Comparison of ENCODE assay signal across 15 cellular contexts in genomic region chr10:121526040-121526790, GRCh38.
DNase-seq lines count a peak whose midpoint lies in the region; TF ChIP-seq lines count a peak whose summit lies in the region.
"Had no signal": no experiment of that assay in that cellular context is flagged by ENCODE, and none has a peak within 500 bp of the region (broad histone marks: within the 10 kb centered on the region; RNA-seq: fewer than 3 reads in every experiment).

No MANE protein-coding gene starts in this region.

- H3F3A ChIP-seq in MM.1S (ENCODE audit: insufficient read depth, low read length) (no peaks in the 10 kb centered on the region), PC-9 (ENCODE audit: insufficient read depth, low read depth) (no peaks in the 10 kb centered on the region)

- TF ChIP-seq CTCF in MM.1S (IDR thresholded peaks at IDR 0.05; ENCODE audit: low read length) (no peak), PC-9 (conservative IDR thresholded peaks at IDR 0.05) (no peak), endothelial cell (IDR thresholded peaks at IDR 0.05; ENCODE audit: unreplicated experiment) (no peak)

- peaks cover 2% of the 10 kb centered on the region for H3K27me3 Mint-ChIP-seq in endothelial cell (ENCODE audit: unreplicated experiment)
- H3K27me3 Mint-ChIP-seq: B cell had no signal

- H3K27ac ChIP-seq in MM.1S (ENCODE audit: low read length): peak overlapping the region; percentile 25; the same call in 1 of the 2 replicates
- peak overlapping the region; percentile 98 for H3K27ac ChIP-seq in cingulate gyrus (ENCODE audit: low read depth, low read length)
- peak overlapping the region; percentile 31 for H3K27ac ChIP-seq in muscle layer of colon (ENCODE audit: low read depth, low read length)
- H3K27ac ChIP-seq in temporal lobe (ENCODE audit: low read depth, low read length): peak overlapping the region; percentile 98
- H3K27ac ChIP-seq in PC-9: no peak overlapping the region

- no peaks in the 10 kb centered on the region for H3K27me3 ChIP-seq in MM.1S (replicated peaks; ENCODE audit: insufficient read depth, low read length)
- H3K27me3 ChIP-seq in muscle layer of colon (ENCODE audit: control insufficient read depth in 1 of 2, insufficient read depth in 2 of 2, low read length in 2 of 2): no peaks in the 10 kb centered on the region
- H3K27me3 ChIP-seq in PC-9 (ENCODE audit: insufficient read depth, low read depth): peaks cover 77% of the 10 kb centered on the region

- H3K9me2 ChIP-seq in MM.1S (replicated peaks; ENCODE audit: insufficient read depth, low read length) (no peaks in the 10 kb centered on the region), PC-9 (ENCODE audit: insufficient read depth) (no peaks in the 10 kb centered on the region)

- no peak overlapping the region for H3K9ac ChIP-seq in MM.1S (ENCODE audit: low read length)
- H3K9ac ChIP-seq in muscle layer of colon (ENCODE audit: low read length): no peak overlapping the region

- H3K79me2 ChIP-seq in MM.1S (ENCODE audit: low read length): no peaks in the 10 kb centered on the region
- no peaks in the 10 kb centered on the region for H3K79me2 ChIP-seq in PC-9 (ENCODE audit: low read depth)

- H3K4me1 ChIP-seq in MM.1S (ENCODE audit: low read length): 0 out of 2 replicates have a peak, but pooled peaks cover 4% of the 10 kb centered on the region
- peaks cover 61% of the 10 kb centered on the region for H3K4me1 ChIP-seq in muscle layer of colon (ENCODE audit: insufficient read depth, low read length)
- H3K4me1 ChIP-seq in PC-9 (replicated peaks; ENCODE audit: insufficient read depth): no peaks in the 10 kb centered on the region

- H4K20me1 ChIP-seq in MM.1S (ENCODE audit: insufficient read depth, low read length) (no peaks in the 10 kb centered on the region), PC-9 (ENCODE audit: insufficient read depth) (no peaks in the 10 kb centered on the region)

- peak overlapping the region; percentile 40 for H2AFZ ChIP-seq in MM.1S (ENCODE audit: low read length)
- H2AFZ ChIP-seq in PC-9: no peak overlapping the region

- no peak overlapping the region for H3K4me3 Mint-ChIP-seq in endothelial cell (ENCODE audit: unreplicated experiment)
- H3K4me3 Mint-ChIP-seq: activated CD4-positive, alpha-beta T cell treated with anti-CD3 and anti-CD28 coated beads for 36 hours; activated naive CD4-positive, alpha-beta T cell treated with anti-CD3 and anti-CD28 coated beads, Interleukin-2, amount 50 U/mL, for 24 hours; B cell; T-helper 2 cell treated with Interferon-gamma antibody and Interleukin-4, amounts not matched to agents 5 μg/mL and 100 μg/mL, for 36 hours had no signal

- no TSS peak for BruUV-seq in PC-9 (replicated peaks; lab: Mats Ljungman, UMichigan)

- H3K9me3 Mint-ChIP-seq in endothelial cell (ENCODE audit: unreplicated experiment): no peaks in the 10 kb centered on the region
- H3K9me3 Mint-ChIP-seq: activated naive CD4-positive, alpha-beta T cell treated with anti-CD3 and anti-CD28 coated beads, Interleukin-2, amount 50 U/mL, for 24 hours; T-helper 2 cell treated with Interferon-gamma antibody and Interleukin-4, amounts not matched to agents 5 μg/mL and 100 μg/mL, for 36 hours had no signal

- POLR2A ChIA-PET in PC-9 (lab: Charles Lee; ENCODE audit: unreplicated experiment): no interaction called here

- intact Hi-C loops in PC-9 (cut with micrococcal nuclease; ENCODE audit: unreplicated experiment): no loop called here

- no peak overlapping the region for H3K4me3 ChIP-seq in MM.1S (ENCODE audit: low read length)
- no peak overlapping the region for H3K4me3 ChIP-seq in muscle layer of colon (ENCODE audit: low read depth in 1 of 2, low read length in 2 of 2)
- H3K4me3 ChIP-seq in PC-9: no peak overlapping the region

- H3K9me3 ChIP-seq in MM.1S (replicated peaks; ENCODE audit: insufficient read depth, low read length) (no peaks in the 10 kb centered on the region), muscle layer of colon (ENCODE audit: low read length) (no peaks in the 10 kb centered on the region), PC-9 (ENCODE audit: insufficient read depth, low read depth) (no peaks in the 10 kb centered on the region)

- CTCF ChIA-PET in PC-9 (lab: Charles Lee): interaction anchor here (0.6 kb wide), 1 partner anchor 395 kb away, joined by 3 read pairs; no protein-coding TSS in a partner anchor

- H3K36me3 Mint-ChIP-seq in endothelial cell (ENCODE audit: low read depth, unreplicated experiment): no peaks in the 10 kb centered on the region
- H3K36me3 Mint-ChIP-seq: activated naive CD4-positive, alpha-beta T cell treated with anti-CD3 and anti-CD28 coated beads, Interleukin-2, amount 50 U/mL, for 24 hours had no signal

- no peaks in the 10 kb centered on the region for H3K4me1 Mint-ChIP-seq in endothelial cell (ENCODE audit: unreplicated experiment)
- H3K4me1 Mint-ChIP-seq: activated CD4-positive, alpha-beta T cell treated with anti-CD3 and anti-CD28 coated beads for 36 hours; activated naive CD4-positive, alpha-beta T cell treated with anti-CD3 and anti-CD28 coated beads, Interleukin-2, amount 50 U/mL, for 24 hours; B cell had no signal

- H3K4me2 ChIP-seq in MM.1S (ENCODE audit: low read depth, low read length) (peak overlapping the region; percentile 36; the same call in 1 of the 2 replicates), PC-9 (no peak overlapping the region)

- H3K36me3 ChIP-seq in MM.1S (replicated peaks; ENCODE audit: insufficient read depth, low read length) (no peaks in the 10 kb centered on the region), muscle layer of colon (ENCODE audit: insufficient read depth, low read length) (no peaks in the 10 kb centered on the region), PC-9 (ENCODE audit: low read depth) (no peaks in the 10 kb centered on the region)

- H3K27ac Mint-ChIP-seq in endothelial cell (ENCODE audit: unreplicated experiment): no peak overlapping the region
- H3K27ac Mint-ChIP-seq: activated CD4-positive, alpha-beta T cell treated with anti-CD3 and anti-CD28 coated beads for 36 hours; activated naive CD4-positive, alpha-beta T cell treated with anti-CD3 and anti-CD28 coated beads, Interleukin-2, amount 50 U/mL, for 24 hours; B cell; T-helper 2 cell treated with Interferon-gamma antibody and Interleukin-4, amounts not matched to agents 5 μg/mL and 100 μg/mL, for 36 hours had no signal

- DNase-seq in MM.1S (no peak), NCI-H82 treated with DMSO at 0.1 percent for 48 hours (lab: John Stamatoyannopoulos, UW; ENCODE audit: unreplicated experiment) (no peak), PC-9 (no peak), endothelial cell (ENCODE audit: low spot score) (no peak)
- DNase-seq: activated CD4-positive, alpha-beta T cell treated with anti-CD3 and anti-CD28 coated beads for 36 hours; activated CD8-positive, alpha-beta memory T cell treated with anti-CD3 and anti-CD28 coated beads, Interleukin-2, amount 50 U/mL, for 48 hours; DMS53; NCI-H2107; SIG-M5 had no signal
